9 cellular contexts compared by ENCODE assay signal in the genomic region with DNA sequence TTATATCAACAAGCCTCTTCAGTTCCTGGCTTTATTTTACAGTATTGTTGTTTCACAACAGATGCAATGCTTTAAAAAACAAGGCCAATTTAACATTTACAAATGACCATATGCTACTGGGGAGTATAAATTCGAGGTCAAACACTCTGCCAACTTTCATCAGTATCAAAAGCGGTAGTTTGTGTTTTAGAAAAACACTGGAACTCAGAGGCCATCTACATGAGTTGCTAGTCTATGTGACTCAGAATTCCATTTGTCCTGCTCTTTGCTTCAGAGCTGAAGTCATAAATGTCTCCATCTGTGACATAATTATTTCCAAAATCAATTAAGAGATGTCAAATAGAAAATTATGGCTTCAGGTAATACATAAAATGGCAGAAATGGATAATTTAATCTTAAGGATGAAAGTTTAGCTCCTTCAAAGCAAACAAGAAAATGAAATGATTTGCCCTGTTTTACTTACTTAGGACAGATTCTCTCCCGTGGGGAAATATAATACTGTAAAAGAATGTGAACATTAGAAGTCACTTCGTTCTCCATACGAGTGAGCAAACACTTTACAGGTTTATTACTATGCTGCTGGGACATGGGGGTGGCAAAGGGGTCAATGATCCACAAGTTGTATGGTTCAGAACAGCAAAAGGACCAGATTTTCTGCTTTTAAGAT. TPM values are rescaled to one million over a fixed set of nuclear protein-coding genes. Genes with fewer than 3 reads are reported as not detected.
DNase-seq lines count a peak whose midpoint lies in the region; ATAC-seq, FAIRE-seq and TF ChIP-seq lines count a peak whose summit lies in the region.
"Had no signal": no experiment of that assay in that cellular context is flagged by ENCODE, and none has a peak within 500 bp of the region (broad histone marks: within the 10 kb centered on the region; RNA-seq: fewer than 3 reads in every experiment).

No MANE protein-coding gene starts in this region.

- no peak for TF ChIP-seq CTCF in A673 (conservative IDR thresholded peaks at IDR 0.05; ENCODE audit: low read depth, low read length)
- no peak for TF ChIP-seq CTCF in keratinocyte (optimal IDR thresholded peaks at IDR 0.05 in 1 of 3, IDR thresholded peaks at IDR 0.05 in 1 of 3, conservative IDR thresholded peaks at IDR 0.05 in 1 of 3; ENCODE audit: extremely low read depth in 1 of 3, insufficient read depth in 2 of 3, low read length in 3 of 3)

- H2AFZ ChIP-seq in keratinocyte (ENCODE audit: control insufficient read depth, low read length), result no peak overlapping the region

- peak; percentile 71 for FAIRE-seq in GM19239 (lab: Jason Lieb, UNC)
- FAIRE-seq in keratinocyte (lab: Jason Lieb, UNC), result peak; percentile 69

- H3K9ac ChIP-seq in keratinocyte (ENCODE audit: control insufficient read depth, extremely low read depth, insufficient read depth, low read length), result peak overlapping the region; percentile 9

- no peaks in the 10 kb centered on the region for H3K27me3 ChIP-seq in A673 (replicated peaks; ENCODE audit: insufficient read depth, low read depth, low read length, poor library complexity)
- H3K27me3 ChIP-seq in keratinocyte (ENCODE audit: control insufficient read depth, extremely low read depth, insufficient read depth, low read length), result no peaks in the 10 kb centered on the region

- H3K36me3 ChIP-seq in A673 (ENCODE audit: insufficient read depth, low read length, poor library complexity, severe bottlenecking) (no peaks in the 10 kb centered on the region), keratinocyte (ENCODE audit: control insufficient read depth in 2 of 2, extremely low read depth in 1 of 2, insufficient read depth in 2 of 2, low read length in 2 of 2) (no peaks in the 10 kb centered on the region)

- no peaks in the 10 kb centered on the region for H3K27me3 Mint-ChIP-seq in activated naive CD8-positive, alpha-beta T cell treated with anti-CD3 and anti-CD28 coated beads, Interleukin-2, amount 50 U/mL, for 24 hours

- H3K4me3 ChIP-seq in A673 (ENCODE audit: low read depth, low read length, poor library complexity, severe bottlenecking), result peak overlapping the region; percentile 76
- peak overlapping the region in 2 of 3 experiments; percentile 42 to 86 for H3K4me3 ChIP-seq in keratinocyte (ENCODE audit: control insufficient read depth in 2 of 3, extremely low read depth in 1 of 3, insufficient read depth in 2 of 3, low read depth in 1 of 3, low read length in 3 of 3)

- peaks cover 8% of the 10 kb centered on the region for H4K20me1 ChIP-seq in keratinocyte (ENCODE audit: control insufficient read depth, extremely low read depth, insufficient read depth, low read length)

- POLR2A ChIA-PET in A673 (lab: Charles Lee; ENCODE audit: low non-redundant PET), result no interaction called here

- H3K27ac Mint-ChIP-seq in activated naive CD8-positive, alpha-beta T cell treated with anti-CD3 and anti-CD28 coated beads, Interleukin-2, amount 50 U/mL, for 24 hours, result peak overlapping the region; percentile 67

- H3K4me3 Mint-ChIP-seq in activated naive CD8-positive, alpha-beta T cell treated with anti-CD3 and anti-CD28 coated beads, Interleukin-2, amount 50 U/mL, for 24 hours, result peak overlapping the region; percentile 85

- H3K79me2 ChIP-seq in keratinocyte (ENCODE audit: control insufficient read depth, insufficient read depth, low read length), result peaks cover 80% of the 10 kb centered on the region

- H3K9me1 ChIP-seq in keratinocyte (ENCODE audit: control insufficient read depth, extremely low read depth, insufficient read depth, low read length), result no peaks in the 10 kb centered on the region

- intact Hi-C loops in A673 (cut with micrococcal nuclease; ENCODE audit: unreplicated experiment), result loop anchor here (5.0 kb wide), 1 partner anchor 51 kb away; no protein-coding TSS in a partner anchor

- H3K4me1 Mint-ChIP-seq in activated naive CD8-positive, alpha-beta T cell treated with anti-CD3 and anti-CD28 coated beads, Interleukin-2, amount 50 U/mL, for 24 hours, result peaks cover 61% of the 10 kb centered on the region

- H3K36me3 Mint-ChIP-seq in activated naive CD8-positive, alpha-beta T cell treated with anti-CD3 and anti-CD28 coated beads, Interleukin-2, amount 50 U/mL, for 24 hours (ENCODE audit: low read depth), result peaks cover 47% of the 10 kb centered on the region

- H3K9me3 ChIP-seq in A673 (ENCODE audit: low read depth, low read length, poor library complexity, severe bottlenecking) (peaks cover 1% of the 10 kb centered on the region), keratinocyte (ENCODE audit: control insufficient read depth, low read depth, low read length) (no peaks in the 10 kb centered on the region)

- no peaks in the 10 kb centered on the region for H3K9me3 Mint-ChIP-seq in activated naive CD8-positive, alpha-beta T cell treated with anti-CD3 and anti-CD28 coated beads, Interleukin-2, amount 50 U/mL, for 24 hours

- H3K4me2 ChIP-seq in keratinocyte (ENCODE audit: control insufficient read depth, extremely low read depth, insufficient read depth, low read depth, low read length), result peak overlapping the region; percentile 90

- ATAC-seq in activated naive CD8-positive, alpha-beta T cell treated with anti-CD3 and anti-CD28 coated beads, Interleukin-2, amount 50 U/mL, for 24 hours, result no peak
- ATAC-seq in HG02884 (IDR thresholded peaks at IDR 0.05; ENCODE audit: unreplicated experiment), result no peak

- DNase-seq in A673 (ENCODE audit: low spot score) (no peak), GM19239 (ENCODE audit: insufficient read length, low spot score) (no peak), keratinocyte (ENCODE audit: low read depth, low spot score) (no peak), iPS-NIHi11 (ENCODE audit: low spot score) (no peak), T1000 (lab: John Stamatoyannopoulos, UW) (no peak), DMS114 treated with DMSO at 0.1 percent for 48 hours (lab: John Stamatoyannopoulos, UW; ENCODE audit: unreplicated experiment) (no peak)
- DNase-seq in activated naive CD8-positive, alpha-beta T cell treated with anti-CD3 and anti-CD28 coated beads, Interleukin-2, amount 50 U/mL, for 24 hours, result no peak
- DNase-seq: NCI-H2171 treated with DMSO at 0.1 percent for 48 hours had no signal

- CTCF ChIA-PET in A673 (lab: Charles Lee), result no interaction called here

- no TSS peak for BruUV-seq in A673 (replicated peaks; lab: Mats Ljungman, UMichigan)

- H3K27ac ChIP-seq in A673 (ENCODE audit: low read depth, low read length, poor library complexity, severe bottlenecking) (no peak overlapping the region), keratinocyte (ENCODE audit: control insufficient read depth, insufficient read depth, low read length) (peak overlapping the region; percentile 58)

- dilution Hi-C loops in keratinocyte (cut with MboI; ENCODE audit: extremely low pct_ligation_motif_present, low sequenced_read_pairs), result no loop called here

- H3K4me1 ChIP-seq in A673 (ENCODE audit: insufficient read depth, low read length, poor library complexity, severe bottlenecking), result peaks cover 29% of the 10 kb centered on the region
- peaks cover 34% of the 10 kb centered on the region for H3K4me1 ChIP-seq in keratinocyte (ENCODE audit: control insufficient read depth, extremely low read depth, insufficient read depth, low read length)

RNA-seq across cellular contexts. Expression of gene MEX3C, which starts 3.7 kb away (rescaled TPM):
- total RNA-seq in A673 (2021), result 55.9 and 60.2 TPM in 2 replicates
- 62.0 to 75.1 TPM (median 73.9 TPM) in 3 replicates for polyA plus RNA-seq in keratinocyte
- polyA plus RNA-seq in keratinocyte (2011; ENCODE audit: low read depth), result 35.8 TPM
- polyA plus RNA-seq in keratinocyte (2011; cell fraction: cytosol; rRNA removed), result 64.8 and 116 TPM in 2 replicates
- polyA plus RNA-seq in keratinocyte (2011; cell fraction: nucleus; rRNA removed), result 72.4 and 74.0 TPM in 2 replicates
- 33.8 and 46.5 TPM in 2 replicates for polyA plus RNA-seq in keratinocyte (2012; ENCODE audit: low replicate concordance)
- 40.9 to 105 TPM (median 75.3 TPM) in 3 replicates for polyA minus RNA-seq in keratinocyte
- 45.1 TPM for polyA minus RNA-seq in keratinocyte (2011; cell fraction: cytosol; rRNA and poly(A)+ RNA removed)
- polyA minus RNA-seq in keratinocyte (2011; cell fraction: nucleus; rRNA and poly(A)+ RNA removed), result 29.0 and 59.2 TPM in 2 replicates
